ENCODE assay signal across 8 cellular contexts in genomic region chr20:57481281-57481711, GRCh38. TPM values are rescaled to one million over a fixed set of nuclear protein-coding genes. Genes with fewer than 3 reads are reported as not detected.
DNase-seq lines count a peak whose midpoint lies in the region; ATAC-seq, FAIRE-seq and TF ChIP-seq lines count a peak whose summit lies in the region.
"Had no signal": no experiment of that assay in that cellular context is flagged by ENCODE, and none has a peak within 500 bp of the region (broad histone marks: within the 10 kb centered on the region; RNA-seq: fewer than 3 reads in every experiment).

No MANE protein-coding gene starts in this region.

- H3K36me3 ChIP-seq in spleen, result no peaks in the 10 kb centered on the region
- no peaks in the 10 kb centered on the region for H3K36me3 ChIP-seq in CD4-positive, alpha-beta memory T cell (ENCODE audit: insufficient read depth, low read length)

- peaks cover 2 to 16% (median 9%) of the 10 kb centered on the region in 4 donors for H3K4me1 Mint-ChIP-seq in CD4-positive, alpha-beta memory T cell

- H3K4me3 Mint-ChIP-seq in CD4-positive, alpha-beta memory T cell, result no peak overlapping the region

- DNase-seq in spleen (peak; percentile 82), RCC 7860 (ENCODE audit: low spot score) (no peak), T-helper 2 cell (no peak)
- no peak for DNase-seq in CD4-positive, alpha-beta memory T cell

- CTCF ChIA-PET in CD4-positive, alpha-beta memory T cell (lab: Charles Lee; ENCODE audit: partially characterized antibody), result no interaction called here

- WGBS in spleen, 5 donors, result 30 to 46% (median 36%) methylated on average over 8 to 9 of the region's 9 CpGs

- no peak overlapping the region for H3K27ac Mint-ChIP-seq in CD4-positive, alpha-beta memory T cell

- intact Hi-C loops in spleen (cut with DNase I; ENCODE audit: low total_unique reads), result no loop called here
- intact Hi-C loops in CD4-positive, alpha-beta memory T cell (cut with micrococcal nuclease), result no loop called here

- peaks cover 0 to 5% (median 0%) of the 10 kb centered on the region in 8 donors for H3K9me3 ChIP-seq in spleen
- no peaks in the 10 kb centered on the region for H3K9me3 ChIP-seq in CD4-positive, alpha-beta memory T cell (ENCODE audit: control insufficient read depth in 1 of 2, low read length in 2 of 2)

- peaks cover 8 to 72% (median 50%) of the 10 kb centered on the region in 6 donors for H3K4me1 ChIP-seq in spleen
- peaks cover 11% of the 10 kb centered on the region for H3K4me1 ChIP-seq in CD4-positive, alpha-beta memory T cell (ENCODE audit: insufficient read depth, low read length)

- H3K9me3 Mint-ChIP-seq in CD4-positive, alpha-beta memory T cell, result no peaks in the 10 kb centered on the region

- H3K4me3 ChIP-seq in spleen, result peak overlapping the region in 1 of 8 donors; percentile 22
- no peak overlapping the region for H3K4me3 ChIP-seq in CD4-positive, alpha-beta memory T cell (ENCODE audit: low read length in 2 of 2)

- no peaks in the 10 kb centered on the region for H3K27me3 ChIP-seq in spleen (replicated peaks in 1 of 7)
- H3K27me3 ChIP-seq in CD4-positive, alpha-beta memory T cell (ENCODE audit: insufficient read depth, low read length), result no peaks in the 10 kb centered on the region

- ATAC-seq in GM19372 (IDR thresholded peaks at IDR 0.05; ENCODE audit: low read depth, unreplicated experiment) (peak; percentile 29), HG02870 (IDR thresholded peaks at IDR 0.05; ENCODE audit: unreplicated experiment) (peak; percentile 30)

- TF ChIP-seq POLR2A in Raji (IDR thresholded peaks at IDR 0.05; ENCODE audit: insufficient read depth, low read depth, low read length) (peak; percentile 49; the same call in 1 of the 2 replicates), spleen (IDR thresholded peaks at IDR 0.05) (no peak)

- POLR2A ChIA-PET in CD4-positive, alpha-beta memory T cell (lab: Charles Lee; ENCODE audit: partially characterized antibody), result no interaction called here

- peak overlapping the region in 5 of 8 donors; percentile 20 to 62 (median 43) for H3K27ac ChIP-seq in spleen
- no peak overlapping the region for H3K27ac ChIP-seq in CD4-positive, alpha-beta memory T cell (ENCODE audit: low read depth, low read length)

- no peak for FAIRE-seq in RCC 7860 (lab: Jason Lieb, UNC)

- no peaks in the 10 kb centered on the region for H3K36me3 Mint-ChIP-seq in CD4-positive, alpha-beta memory T cell

- peaks cover 0 to 3% of the 10 kb centered on the region in 2 donors for H3K27me3 Mint-ChIP-seq in CD4-positive, alpha-beta memory T cell

- TF ChIP-seq CTCF in spleen (IDR thresholded peaks at IDR 0.05 in 8 of 11, conservative IDR thresholded peaks at IDR 0.05 in 3 of 11), result no peak

RNA-seq across cellular contexts. Expression of gene CTCFL, which starts 43.6 kb away (rescaled TPM):
- total RNA-seq in spleen, result under 1 TPM in 1 of 7 donors, not detected in 6; 0.26 TPM
- under 1 TPM in 2 of 3 donors, not detected in 1; 0.23 to 0.45 TPM for polyA plus RNA-seq in spleen
- not detected for total RNA-seq in CD4-positive, alpha-beta memory T cell
- not detected for polyA plus RNA-seq in CD4-positive, alpha-beta memory T cell
- total RNA-seq: omental fat pad had no signal
